In genomic region chrX:87338510-87338909, GRCh38 we compare ENCODE assay signal across 8 cellular contexts.
DNase-seq lines count a peak whose midpoint lies in the region; ATAC-seq and TF ChIP-seq lines count a peak whose summit lies in the region.

No MANE protein-coding gene starts in this region.

- no peaks in the 10 kb centered on the region for H3K36me3 Mint-ChIP-seq in natural killer cell
- no peaks in the 10 kb centered on the region for H3K36me3 Mint-ChIP-seq in activated CD4-positive, alpha-beta memory T cell treated with anti-CD3 and anti-CD28 coated beads for 36 hours

- H3K4me1 Mint-ChIP-seq in natural killer cell = no peaks in the 10 kb centered on the region
- no peaks in the 10 kb centered on the region for H3K4me1 Mint-ChIP-seq in activated CD4-positive, alpha-beta memory T cell treated with anti-CD3 and anti-CD28 coated beads for 36 hours (ENCODE audit: low read depth)

- POLR2A ChIA-PET in activated CD4-positive, alpha-beta memory T cell treated with anti-CD3 and anti-CD28 coated beads for 36 hours (lab: Charles Lee) = no interaction called here

- H3K27me3 Mint-ChIP-seq in natural killer cell (ENCODE audit: low read depth in 2 of 2) = no peaks in the 10 kb centered on the region
- H3K27me3 Mint-ChIP-seq in activated CD4-positive, alpha-beta memory T cell treated with anti-CD3 and anti-CD28 coated beads for 36 hours = no peaks in the 10 kb centered on the region

- intact Hi-C loops in natural killer cell (cut with micrococcal nuclease) = no loop called here
- intact Hi-C loops in activated CD4-positive, alpha-beta memory T cell treated with anti-CD3 and anti-CD28 coated beads for 36 hours (cut with micrococcal nuclease) = no loop called here

- TF ChIP-seq CTCF in choroid plexus epithelial cell (conservative IDR thresholded peaks at IDR 0.05; ENCODE audit: low read depth, low read length) (peak; percentile 39), natural killer cell (IDR thresholded peaks at IDR 0.05) (no peak)

- no peak overlapping the region for H3K4me3 ChIP-seq in choroid plexus epithelial cell (ENCODE audit: low read depth, low read length)

- DNase-seq in NCI-H1105 (lab: John Stamatoyannopoulos, UW) (peak; percentile 1), choroid plexus epithelial cell (ENCODE audit: low read depth) (peak; percentile 53), putamen (ENCODE audit: low spot score) (peak; percentile 35), islet precursor cell (no peak), NCI-H2171 treated with DMSO at 0.1 percent for 48 hours (lab: John Stamatoyannopoulos, UW) (no peak), natural killer cell (no peak)
- DNase-seq in activated CD4-positive, alpha-beta memory T cell treated with anti-CD3 and anti-CD28 coated beads for 36 hours = no peak

- ATAC-seq in GM21825 (IDR thresholded peaks at IDR 0.05; ENCODE audit: unreplicated experiment) (peak; percentile 83), natural killer cell (no peak)

- no peak overlapping the region for H3K4me3 Mint-ChIP-seq in natural killer cell
- no peak overlapping the region for H3K4me3 Mint-ChIP-seq in activated CD4-positive, alpha-beta memory T cell treated with anti-CD3 and anti-CD28 coated beads for 36 hours

- H3K9me3 Mint-ChIP-seq in natural killer cell = peaks cover 0 to 9% of the 10 kb centered on the region in 2 donors
- peaks cover 3% of the 10 kb centered on the region for H3K9me3 Mint-ChIP-seq in activated CD4-positive, alpha-beta memory T cell treated with anti-CD3 and anti-CD28 coated beads for 36 hours

- no peak overlapping the region for H3K27ac Mint-ChIP-seq in natural killer cell
- H3K27ac Mint-ChIP-seq in activated CD4-positive, alpha-beta memory T cell treated with anti-CD3 and anti-CD28 coated beads for 36 hours = no peak overlapping the region

- CTCF ChIA-PET in activated CD4-positive, alpha-beta memory T cell treated with anti-CD3 and anti-CD28 coated beads for 36 hours (lab: Charles Lee) = no interaction called here

Comparison
In these comparisons a context has a peak if more than half of its experiments do, and no peak if none do; other contexts are left out.
1. DNase-seq: peak in NCI-H1105 (single experiment), choroid plexus epithelial cell (single experiment) and putamen (single experiment); none in islet precursor cell (single experiment), NCI-H2171 treated with DMSO at 0.1 percent for 48 hours (single experiment), natural killer cell (single experiment) and activated CD4-positive, alpha-beta memory T cell treated with anti-CD3 and anti-CD28 coated beads for 36 hours (single experiment).